20 cellular contexts compared by ENCODE assay signal in the genomic region with DNA sequence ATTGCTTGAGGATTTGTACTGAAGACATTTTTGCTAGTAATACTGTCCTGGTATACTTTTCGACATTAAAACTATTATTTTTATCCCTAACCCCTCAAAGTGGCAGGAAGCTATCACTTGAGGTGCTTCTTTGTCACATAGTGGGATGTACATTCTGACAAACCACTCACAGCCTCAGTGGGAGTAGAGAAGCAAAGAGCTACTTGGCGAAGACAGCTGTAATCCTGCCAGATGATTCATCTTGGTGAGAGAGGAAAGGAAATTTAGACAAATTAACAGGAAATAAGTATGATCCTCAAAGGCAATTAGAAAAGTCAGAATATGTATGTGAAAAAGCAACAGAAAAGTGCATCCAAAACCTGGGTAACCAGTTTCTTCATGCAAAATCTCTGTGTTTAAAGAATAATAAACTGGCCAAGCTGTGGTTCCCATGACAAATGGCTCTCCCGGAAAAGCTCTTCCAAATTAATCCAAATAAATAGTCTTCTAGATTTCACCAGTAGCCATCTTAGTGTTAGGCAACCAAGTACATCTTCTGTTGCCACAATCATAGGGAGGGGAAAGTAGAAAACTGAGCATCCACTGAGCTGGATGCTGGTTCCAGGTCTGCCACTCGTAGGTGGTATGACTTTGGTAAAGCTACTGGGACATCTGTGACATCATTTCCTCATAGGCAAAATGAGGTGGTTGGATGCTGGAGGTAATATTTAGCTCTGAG.
DNase-seq lines count a peak whose midpoint lies in the region; TF ChIP-seq lines count a peak whose summit lies in the region.
"Had no signal": no experiment of that assay in that cellular context is flagged by ENCODE, and none has a peak within 500 bp of the region (broad histone marks: within the 10 kb centered on the region; RNA-seq: fewer than 3 reads in every experiment).

No MANE protein-coding gene starts in this region.

- H3K4me3 ChIP-seq in fibroblast of the aortic adventitia (ENCODE audit: low read depth, low read length), result no peak overlapping the region
- H3K4me3 ChIP-seq in tibial artery, result no peak overlapping the region
- H3K4me3 ChIP-seq: left ventricle myocardium inferior, pancreas, skin epidermis had no signal

- H3K9me3 ChIP-seq in tibial artery, result no peaks in the 10 kb centered on the region
- H3K9me3 ChIP-seq: left ventricle myocardium inferior, pancreas had no signal

- DNase-seq in HCEC 1CT (peak; percentile 43), astrocyte of the hippocampus (ENCODE audit: low read depth, low spot score) (peak; percentile 53), fibroblast of the aortic adventitia (ENCODE audit: low read depth) (peak; percentile 54), tibial artery (no peak), cortex of kidney (lab: John Stamatoyannopoulos, UW) (no peak), islet precursor cell (no peak)
- no peak for DNase-seq in activated CD4-positive, alpha-beta T cell treated with anti-CD3 and anti-CD28 coated beads for 48 hours
- DNase-seq: activated CD4-positive, alpha-beta T cell treated with anti-CD3 and anti-CD28 coated beads for 1 hour; activated CD8-positive, alpha-beta memory T cell treated with anti-CD3 and anti-CD28 coated beads, Interleukin-2, amount 10 ng/mL, durations not matched to agents 7 days and 5 days; aorta; CD4-positive, alpha-beta T cell; DMS79; left ventricle myocardium inferior; NCI-H1694 treated with DMSO at 0.1 percent for 48 hours; NCI-H510A; pancreas; SIG-M5; stimulated activated CD4-positive, alpha-beta T cell treated with anti-CD3 and anti-CD28 coated beads, Interleukin-4, amount 100 ng/mL, for 24 hours; stimulated activated CD8-positive, alpha-beta memory T cell treated with anti-CD3 and anti-CD28 coated beads, Interleukin-4, amount 100 ng/mL, for 48 hours had no signal

- H3K27ac ChIP-seq in tibial artery, result no peak overlapping the region
- H3K27ac ChIP-seq: left ventricle myocardium inferior, pancreas, skin epidermis had no signal

- intact Hi-C loops in tibial artery (cut with DNase I; ENCODE audit: low total_unique reads), result no loop called here

- H3K27me3 ChIP-seq in tibial artery, result no peaks in the 10 kb centered on the region
- H3K27me3 ChIP-seq: pancreas had no signal

- TF ChIP-seq CTCF in fibroblast of the aortic adventitia (IDR thresholded peaks at IDR 0.05; ENCODE audit: insufficient read depth, low read length) (no peak), tibial artery (IDR thresholded peaks at IDR 0.05) (no peak)

- no peaks in the 10 kb centered on the region for H3K4me1 ChIP-seq in tibial artery
- H3K4me1 ChIP-seq: left ventricle myocardium inferior, pancreas had no signal

- no peaks in the 10 kb centered on the region for H3K36me3 ChIP-seq in tibial artery
- H3K36me3 ChIP-seq: left ventricle myocardium inferior, pancreas had no signal

Comparison
In these comparisons a context has a peak if more than half of its experiments do, and no peak if none do; other contexts are left out.
1. DNase-seq: peak in HCEC 1CT (single experiment), astrocyte of the hippocampus (single experiment) and fibroblast of the aortic adventitia (single experiment); none in activated CD4-positive, alpha-beta T cell treated with anti-CD3 and anti-CD28 coated beads for 48 hours (single experiment), tibial artery (0 of 2), cortex of kidney (single experiment) and islet precursor cell (single experiment).